ENCODE assay signal across 8 cellular contexts in genomic region chr12:13099910-13100609, GRCh38. TPM values are rescaled to one million over a fixed set of nuclear protein-coding genes. Genes with fewer than 3 reads are reported as not detected.
DNase-seq lines count a peak whose midpoint lies in the region; ATAC-seq and TF ChIP-seq lines count a peak whose summit lies in the region.

No MANE protein-coding gene starts in this region.

- ATAC-seq in naive B cell (ENCODE audit: low read depth in 2 of 2) (no peak), GM18517 (IDR thresholded peaks at IDR 0.05; ENCODE audit: unreplicated experiment) (no peak)

- H3K4me1 Mint-ChIP-seq in IgD-negative memory B cell (peaks cover 47 to 54% (median 51%) of the 10 kb centered on the region in 3 donors), naive B cell (peaks cover 65 to 69% (median 68%) of the 10 kb centered on the region in 3 donors)

- H3K4me3 Mint-ChIP-seq in IgD-negative memory B cell (peak overlapping the region; percentile 77 to 94 (median 83)), naive B cell (peak overlapping the region; percentile 35 to 94 (median 88))

- peak overlapping the region; percentile 90 to 97 (median 97) for H3K27ac Mint-ChIP-seq in IgD-negative memory B cell
- H3K27ac Mint-ChIP-seq in naive B cell, result peak overlapping the region; percentile 95 to 100 (median 99)

- H3K27ac ChIP-seq in AG04450 (ENCODE audit: low read depth, low read length), result peak overlapping the region; percentile 98
- H3K27ac ChIP-seq in caudate nucleus (ENCODE audit: low read depth, low read length), result peak overlapping the region; percentile 91

- H3K4me3 ChIP-seq in AG04450 (ENCODE audit: low read depth, low read length), result peak overlapping the region; percentile 46; the same call in 1 of the 2 replicates

- no peak for TF ChIP-seq CTCF in AG04450 (IDR thresholded peaks at IDR 0.05; ENCODE audit: low read depth, low read length)

- POLR2A ChIA-PET in AG04450 (lab: Yijun Ruan, JAX), result interaction anchor here (0.8 to 5.7 kb wide), 4 partner anchors 79 to 106 kb away, joined by 3 to 44 read pairs (median 4); partner anchors contain the start of gene EMP1

- H3K36me3 Mint-ChIP-seq in IgD-negative memory B cell (no peaks in the 10 kb centered on the region), naive B cell (peaks cover 0 to 8% of the 10 kb centered on the region in 2 donors)

- no peaks in the 10 kb centered on the region for H3K27me3 Mint-ChIP-seq in IgD-negative memory B cell
- H3K27me3 Mint-ChIP-seq in naive B cell, result no peaks in the 10 kb centered on the region

- H3K9me3 Mint-ChIP-seq in IgD-negative memory B cell (no peaks in the 10 kb centered on the region), naive B cell (peaks cover 0 to 2% (median 0%) of the 10 kb centered on the region in 7 donors)

- H3K9me3 ChIP-seq in AG04450 (ENCODE audit: control insufficient read depth, insufficient read depth, low read length), result no peaks in the 10 kb centered on the region

- no peak for DNase-seq in AG04450 (ENCODE audit: low read depth, low spot score)
- DNase-seq in caudate nucleus (lab: John Stamatoyannopoulos, UW), result no peak
- peak; percentile 40 for DNase-seq in naive B cell
- DNase-seq in stimulated activated naive CD4-positive, alpha-beta T cell treated with Interleukin-2 at 50 U/mL for 16 hours (lab: John Stamatoyannopoulos, UW), result no peak
- no peak for DNase-seq in D341Med (ENCODE audit: low spot score)
- DNase-seq in activated effector memory CD4-positive, alpha-beta T cell treated with Interleukin-2 at 50 U/mL for 16 hours, result no peak

- CTCF ChIA-PET in AG04450 (lab: Charles Lee), result interaction anchor here (0.7 to 4.3 kb wide), 10 partner anchors 98 to 311 kb away, joined by 3 to 63 read pairs (median 4); no protein-coding TSS in a partner anchor

- no peaks in the 10 kb centered on the region for H3K27me3 ChIP-seq in AG04450 (ENCODE audit: control insufficient read depth, insufficient read depth, low read length)

RNA-seq across cellular contexts. Expression of gene GSG1, which starts 3.4 kb away (rescaled TPM):
- polyA plus RNA-seq in AG04450 (2011; rRNA removed), result 1.6 and 1.7 TPM in 2 replicates
- 1.0 and 2.3 TPM in 2 replicates for polyA minus RNA-seq in AG04450 (2011; rRNA and poly(A)+ RNA removed)
- not detected for polyA plus RNA-seq in IgD-negative memory B cell
- polyA plus RNA-seq in naive B cell (ENCODE audit: low read depth in 6 of 6), result under 1 TPM in 2 of 6 donors, not detected in 4; 0.11 to 0.16 TPM

RNA-seq across cellular contexts. Expression of gene FAM234B, which starts 55.9 kb away (rescaled TPM):
- polyA plus RNA-seq in AG04450 (2011; rRNA removed), result 6.1 and 7.3 TPM in 2 replicates
- polyA minus RNA-seq in AG04450 (2011; rRNA and poly(A)+ RNA removed), result 17.2 TPM in 2 replicates
- polyA plus RNA-seq in IgD-negative memory B cell, result 2.7 TPM
- 1 to 10 TPM; 2.0 to 8.9 (median 6.2) TPM for polyA plus RNA-seq in naive B cell (ENCODE audit: low read depth in 6 of 6)
